Comparison of ENCODE assay signal across 22 cellular contexts in genomic region chr1:175210744-175211143, GRCh38. TPM values are rescaled to one million over a fixed set of nuclear protein-coding genes. Genes with fewer than 3 reads are reported as not detected.
DNase-seq lines count a peak whose midpoint lies in the region; ATAC-seq and FAIRE-seq lines count a peak whose summit lies in the region.
"Had no signal": no experiment of that assay in that cellular context is flagged by ENCODE, and none has a peak within 500 bp of the region (broad histone marks: within the 10 kb centered on the region; RNA-seq: fewer than 3 reads in every experiment).

No MANE protein-coding gene starts in this region.

- DNase-seq in CD4-positive, CD25-positive, alpha-beta regulatory T cell = no peak
- DNase-seq in CD4-positive, alpha-beta memory T cell = no peak
- no peak for DNase-seq in T-helper 17 cell
- no peak for DNase-seq in naive B cell
- DNase-seq in RCC 7860 (ENCODE audit: low spot score) = no peak
- DNase-seq in NCI-H526 treated with DMSO at 0.1 percent for 48 hours (lab: John Stamatoyannopoulos, UW) = no peak
- DNase-seq: body of pancreas, DMS79, hypothalamus, NCI-H1694 treated with DMSO at 0.1 percent for 48 hours, NCI-H69, OCI-M1, SHP77, sigmoid colon had no signal

- POLR2A ChIA-PET in CD4-positive, alpha-beta memory T cell (lab: Charles Lee; ENCODE audit: partially characterized antibody) = interaction anchor here (0.9 to 7.2 kb wide), 3 partner anchors 22 to 50 kb away, joined by 3 to 112 read pairs (median 6); no protein-coding TSS in a partner anchor

- no peak for ATAC-seq in CD4-positive, CD25-positive, alpha-beta regulatory T cell (ENCODE audit: low read depth in 2 of 2)
- ATAC-seq in T-helper 17 cell (no peak), naive B cell (ENCODE audit: low read depth in 2 of 2) (no peak), HG02588 (IDR thresholded peaks at IDR 0.05; ENCODE audit: unreplicated experiment) (no peak)
- ATAC-seq: body of pancreas, GM12878 had no signal

- peak overlapping the region in 1 of 4 donors; percentile 64 for H3K4me3 Mint-ChIP-seq in CD4-positive, CD25-positive, alpha-beta regulatory T cell
- peak overlapping the region in 5 of 8 donors; percentile 2 to 93 (median 89) for H3K4me3 Mint-ChIP-seq in CD4-positive, alpha-beta memory T cell
- H3K4me3 Mint-ChIP-seq in T-helper 17 cell = no peak overlapping the region
- H3K4me3 Mint-ChIP-seq in naive B cell = no peak overlapping the region
- H3K4me3 Mint-ChIP-seq: neural progenitor cell had no signal

- H3K4me1 ChIP-seq in CD4-positive, CD25-positive, alpha-beta regulatory T cell (ENCODE audit: control insufficient read depth, insufficient read depth, low read length, poor library complexity, severe bottlenecking) = peaks cover 40% of the 10 kb centered on the region
- peaks cover 73% of the 10 kb centered on the region for H3K4me1 ChIP-seq in CD4-positive, alpha-beta memory T cell (ENCODE audit: insufficient read depth, low read length)
- H3K4me1 ChIP-seq: body of pancreas, esophagus muscularis mucosa, neural progenitor cell, sigmoid colon had no signal

- H3K36me3 ChIP-seq in CD4-positive, CD25-positive, alpha-beta regulatory T cell (ENCODE audit: control insufficient read depth, insufficient read depth, low read length) = no peaks in the 10 kb centered on the region
- no peaks in the 10 kb centered on the region for H3K36me3 ChIP-seq in CD4-positive, alpha-beta memory T cell (ENCODE audit: insufficient read depth, low read length)
- H3K36me3 ChIP-seq: esophagus muscularis mucosa, neural progenitor cell, sigmoid colon, thoracic aorta had no signal

- intact Hi-C loops in CD4-positive, alpha-beta memory T cell (cut with micrococcal nuclease) = no loop called here

- no peaks in the 10 kb centered on the region for H3K27me3 ChIP-seq in CD4-positive, CD25-positive, alpha-beta regulatory T cell (ENCODE audit: control insufficient read depth, insufficient read depth, low read length)
- no peaks in the 10 kb centered on the region for H3K27me3 ChIP-seq in CD4-positive, alpha-beta memory T cell (ENCODE audit: insufficient read depth, low read length)
- H3K27me3 ChIP-seq: body of pancreas, esophagus muscularis mucosa, neural progenitor cell, sigmoid colon had no signal

- H3K27me3 Mint-ChIP-seq in CD4-positive, CD25-positive, alpha-beta regulatory T cell = no peaks in the 10 kb centered on the region
- H3K27me3 Mint-ChIP-seq in CD4-positive, alpha-beta memory T cell = no peaks in the 10 kb centered on the region
- H3K27me3 Mint-ChIP-seq in T-helper 17 cell = no peaks in the 10 kb centered on the region
- H3K27me3 Mint-ChIP-seq in naive B cell = no peaks in the 10 kb centered on the region

- H3K9me3 ChIP-seq in CD4-positive, CD25-positive, alpha-beta regulatory T cell (ENCODE audit: control insufficient read depth in 2 of 2, low read length in 2 of 2) = no peaks in the 10 kb centered on the region
- H3K9me3 ChIP-seq in CD4-positive, alpha-beta memory T cell (ENCODE audit: control insufficient read depth in 1 of 2, low read length in 2 of 2) = no peaks in the 10 kb centered on the region
- H3K9me3 ChIP-seq in T-helper 17 cell (ENCODE audit: control insufficient read depth, low read length, poor library complexity, severe bottlenecking) = no peaks in the 10 kb centered on the region
- H3K9me3 ChIP-seq: body of pancreas, sigmoid colon, thoracic aorta had no signal

- H3K36me3 Mint-ChIP-seq in CD4-positive, CD25-positive, alpha-beta regulatory T cell = no peaks in the 10 kb centered on the region
- no peaks in the 10 kb centered on the region for H3K36me3 Mint-ChIP-seq in CD4-positive, alpha-beta memory T cell
- H3K36me3 Mint-ChIP-seq in T-helper 17 cell (ENCODE audit: low read depth) (no peaks in the 10 kb centered on the region), naive B cell (no peaks in the 10 kb centered on the region)
- H3K36me3 Mint-ChIP-seq: neural progenitor cell had no signal

- H3K27ac Mint-ChIP-seq in CD4-positive, CD25-positive, alpha-beta regulatory T cell = peak overlapping the region; percentile 88 to 97 (median 94)
- peak overlapping the region; percentile 74 to 98 (median 96) for H3K27ac Mint-ChIP-seq in CD4-positive, alpha-beta memory T cell
- H3K27ac Mint-ChIP-seq in T-helper 17 cell (peak overlapping the region; percentile 88), naive B cell (peak overlapping the region in 4 of 6 donors; percentile 93 to 98 (median 97))
- H3K27ac Mint-ChIP-seq: neural progenitor cell had no signal

- peaks cover 23 to 65% (median 45%) of the 10 kb centered on the region in 4 donors for H3K4me1 Mint-ChIP-seq in CD4-positive, CD25-positive, alpha-beta regulatory T cell
- H3K4me1 Mint-ChIP-seq in CD4-positive, alpha-beta memory T cell = peaks cover 59 to 78% (median 67%) of the 10 kb centered on the region in 4 donors
- H3K4me1 Mint-ChIP-seq in T-helper 17 cell = peaks cover 59% of the 10 kb centered on the region
- peaks cover 39 to 60% (median 50%) of the 10 kb centered on the region in 3 donors for H3K4me1 Mint-ChIP-seq in naive B cell
- H3K4me1 Mint-ChIP-seq: neural progenitor cell had no signal

- H3K9me3 Mint-ChIP-seq in CD4-positive, CD25-positive, alpha-beta regulatory T cell = no peaks in the 10 kb centered on the region
- H3K9me3 Mint-ChIP-seq in CD4-positive, alpha-beta memory T cell = no peaks in the 10 kb centered on the region
- peaks cover 0 to 2% (median 0%) of the 10 kb centered on the region in 7 donors for H3K9me3 Mint-ChIP-seq in naive B cell

- H3K27ac ChIP-seq in CD4-positive, CD25-positive, alpha-beta regulatory T cell (ENCODE audit: insufficient read depth, low read length, poor library complexity, severe bottlenecking) = no peak overlapping the region
- H3K27ac ChIP-seq in CD4-positive, alpha-beta memory T cell (ENCODE audit: low read depth, low read length) = peak overlapping the region; percentile 1
- H3K27ac ChIP-seq: body of pancreas, esophagus muscularis mucosa, neural progenitor cell, sigmoid colon, thoracic aorta had no signal

- H3K4me3 ChIP-seq in CD4-positive, CD25-positive, alpha-beta regulatory T cell (ENCODE audit: low read depth, low read length) = no peak overlapping the region
- H3K4me3 ChIP-seq in CD4-positive, alpha-beta memory T cell (ENCODE audit: low read length in 2 of 2) = no peak overlapping the region
- H3K4me3 ChIP-seq: body of pancreas, esophagus muscularis mucosa, GM12878, neural progenitor cell, sigmoid colon, thoracic aorta had no signal

- no peak for FAIRE-seq in RCC 7860 (lab: Jason Lieb, UNC)
- FAIRE-seq: frontal cortex, GM12878, islet of Langerhans had no signal

- CTCF ChIA-PET in CD4-positive, alpha-beta memory T cell (lab: Charles Lee; ENCODE audit: partially characterized antibody) = interaction anchor here (1.0 to 7.0 kb wide), 6 partner anchors 21 to 108 kb away, joined by 3 to 58 read pairs (median 34); no protein-coding TSS in a partner anchor

RNA-seq across cellular contexts. Expression of gene KIAA0040, which starts 18.2 kb away (rescaled TPM):
- 50.1 TPM for total RNA-seq in CD4-positive, CD25-positive, alpha-beta regulatory T cell
- polyA plus RNA-seq in CD4-positive, CD25-positive, alpha-beta regulatory T cell = 10 to 100 TPM; 53.1 to 63.3 (median 57.1) TPM
- total RNA-seq in CD4-positive, alpha-beta memory T cell = 10 to 100 TPM; 28.7 to 33.6 TPM
- 10 to 100 TPM; 36.2 to 53.8 TPM for polyA plus RNA-seq in CD4-positive, alpha-beta memory T cell
- 10 to 100 TPM; 29.0 to 31.5 TPM for total RNA-seq in T-helper 17 cell
- 100 to 1,000 TPM in 5 of 6 donors, 10 to 100 TPM in 1; 97.1 to 182 (median 140) TPM for polyA plus RNA-seq in naive B cell (ENCODE audit: low read depth in 6 of 6)
- total RNA-seq: HT1080 had no signal

Comparison
In these comparisons a context has a peak if more than half of its experiments do, and no peak if none do; other contexts are left out.
1. H3K4me3 Mint-ChIP-seq: peak in CD4-positive, alpha-beta memory T cell (5 of 8); none in T-helper 17 cell (single experiment) and naive B cell (0 of 8).
2. Peak in every context shown above with its lines, with median percentiles within 50 percentile points of each other: H3K27ac Mint-ChIP-seq.